ENCODE assay signal across 23 cellular contexts in the genomic region with DNA sequence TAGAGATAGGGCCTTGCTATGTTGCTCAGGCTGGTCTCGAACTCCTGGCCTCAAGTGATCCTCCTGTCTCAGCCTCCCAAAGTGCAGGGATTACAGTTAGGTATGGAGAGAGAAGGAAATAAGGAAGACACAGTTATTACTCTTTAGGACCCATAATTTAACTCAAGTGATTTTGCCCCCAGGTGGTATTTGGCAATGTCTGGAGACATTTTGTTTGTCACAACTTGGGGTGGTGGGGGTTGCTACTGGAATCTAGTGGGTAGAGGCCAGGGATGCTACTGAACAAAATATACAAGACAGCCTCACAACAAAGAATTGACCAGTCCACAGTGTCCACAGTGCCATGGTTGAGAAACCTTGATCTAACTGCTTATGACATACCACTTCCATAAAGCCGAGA.
DNase-seq lines count a peak whose midpoint lies in the region; ATAC-seq, FAIRE-seq and TF ChIP-seq lines count a peak whose summit lies in the region.
"Had no signal": no experiment of that assay in that cellular context is flagged by ENCODE, and none has a peak within 500 bp of the region (broad histone marks: within the 10 kb centered on the region; RNA-seq: fewer than 3 reads in every experiment).

No MANE protein-coding gene starts in this region.

- H3K27ac ChIP-seq in A673 (ENCODE audit: low read depth, low read length, poor library complexity, severe bottlenecking) (peak overlapping the region; percentile 99), K562 (ENCODE audit: extremely low read depth, low read depth, low read length) (peak overlapping the region; percentile 98)
- H3K27ac ChIP-seq: 22Rv1 had no signal

- no peak for TF ChIP-seq EP300 in K562 (IDR thresholded peaks at IDR 0.05; ENCODE audit: low read length)

- CTCF ChIA-PET in A673 (lab: Charles Lee), result no interaction called here
- CTCF ChIA-PET in K562 (lab: Yijun Ruan, JAX; ENCODE audit: low intra/inter-chr PET ratio), result interaction anchor here (0.6 kb wide), 1 partner anchor 27 kb away, joined by 4 read pairs; no protein-coding TSS in a partner anchor

- no peak for TF ChIP-seq POLR2A in GM12892 (IDR thresholded peaks at IDR 0.05; ENCODE audit: low read depth, low read length)
- no peak for TF ChIP-seq POLR2A in K562 (conservative IDR thresholded peaks at IDR 0.05)

- no peaks in the 10 kb centered on the region for H4K20me1 ChIP-seq in Loucy (ENCODE audit: insufficient read depth, low read length, poor library complexity, severe bottlenecking)
- H4K20me1 ChIP-seq in K562 (replicated peaks; ENCODE audit: control insufficient read depth, insufficient read depth, low read length), result no peaks in the 10 kb centered on the region

- peaks cover 85% of the 10 kb centered on the region for H3K4me1 ChIP-seq in A673 (ENCODE audit: insufficient read depth, low read length, poor library complexity, severe bottlenecking)
- peaks cover 80% of the 10 kb centered on the region for H3K4me1 ChIP-seq in Loucy (ENCODE audit: insufficient read depth, low read length, poor library complexity, severe bottlenecking)
- H3K4me1 ChIP-seq in K562 (replicated peaks in 1 of 2; ENCODE audit: control insufficient read depth in 2 of 2, insufficient read depth in 2 of 2, low read length in 2 of 2), result peaks cover 13 to 58% of the 10 kb centered on the region in 2 experiments
- H3K4me1 ChIP-seq: BE2C had no signal

- TF ChIP-seq CTCF in A673 (conservative IDR thresholded peaks at IDR 0.05; ENCODE audit: low read depth, low read length) (no peak), Loucy (conservative IDR thresholded peaks at IDR 0.05; ENCODE audit: low read length) (no peak), K562 (IDR thresholded peaks at IDR 0.05 in 2 of 3, conservative IDR thresholded peaks at IDR 0.05 in 1 of 3; ENCODE audit: insufficient read depth in 2 of 3, low read depth in 1 of 3, low read length in 3 of 3) (no peak)

- H3K9me3 ChIP-seq in A673 (ENCODE audit: low read depth, low read length, poor library complexity, severe bottlenecking) (no peaks in the 10 kb centered on the region), Loucy (ENCODE audit: insufficient read depth, low read depth, low read length) (no peaks in the 10 kb centered on the region), K562 (replicated peaks; ENCODE audit: control insufficient read depth, insufficient read depth, low read depth, low read length) (no peaks in the 10 kb centered on the region)
- H3K9me3 ChIP-seq: BE2C had no signal

- no TSS peak for BruUV-seq in A673 (replicated peaks; lab: Mats Ljungman, UMichigan)
- no TSS peak for BruUV-seq in K562 (replicated peaks; lab: Mats Ljungman, UMichigan)

- H2AFZ ChIP-seq in Loucy (ENCODE audit: low read length), result no peak overlapping the region
- H2AFZ ChIP-seq in K562 (ENCODE audit: low read depth, low read length), result no peak overlapping the region
- H2AFZ ChIP-seq: GM23338 had no signal

- H3K4me3 ChIP-seq in A673 (ENCODE audit: low read depth, low read length, poor library complexity, severe bottlenecking), result no peak overlapping the region
- no peak overlapping the region for H3K4me3 ChIP-seq in Loucy (ENCODE audit: low read length, poor library complexity, severe bottlenecking)
- no peak overlapping the region for H3K4me3 ChIP-seq in K562
- H3K4me3 ChIP-seq: GM23338 had no signal

- H3K36me3 ChIP-seq in A673 (ENCODE audit: insufficient read depth, low read length, poor library complexity, severe bottlenecking) (no peaks in the 10 kb centered on the region), Loucy (ENCODE audit: insufficient read depth, low read length) (no peaks in the 10 kb centered on the region), K562 (ENCODE audit: control insufficient read depth, insufficient read depth, low read length) (peaks cover 47% of the 10 kb centered on the region)
- H3K36me3 ChIP-seq: BE2C had no signal

- peaks cover 25% of the 10 kb centered on the region for H3K36me3 Mint-ChIP-seq in activated naive CD8-positive, alpha-beta T cell treated with anti-CD3 and anti-CD28 coated beads for 36 hours

- no peaks in the 10 kb centered on the region for H3K27me3 Mint-ChIP-seq in activated naive CD8-positive, alpha-beta T cell treated with anti-CD3 and anti-CD28 coated beads for 36 hours
- H3K27me3 Mint-ChIP-seq: CD4-positive, alpha-beta memory T cell had no signal

- no peak overlapping the region for H3K27ac Mint-ChIP-seq in activated naive CD8-positive, alpha-beta T cell treated with anti-CD3 and anti-CD28 coated beads for 36 hours
- H3K27ac Mint-ChIP-seq: GM23338, H9 had no signal

- H3K4me3 Mint-ChIP-seq in activated naive CD8-positive, alpha-beta T cell treated with anti-CD3 and anti-CD28 coated beads for 36 hours, result no peak overlapping the region
- H3K4me3 Mint-ChIP-seq: CD4-positive, alpha-beta memory T cell; GM23338; H9 had no signal

- 44% methylated on average over 2 of the region's 2 CpGs for WGBS in K562 (ENCODE audit: insufficient coverage, low coverage, missing lambda C conversion rate)

- peaks cover 47% of the 10 kb centered on the region for H3K4me1 Mint-ChIP-seq in activated naive CD8-positive, alpha-beta T cell treated with anti-CD3 and anti-CD28 coated beads for 36 hours

- H3K9me3 Mint-ChIP-seq in activated naive CD8-positive, alpha-beta T cell treated with anti-CD3 and anti-CD28 coated beads for 36 hours, result no peaks in the 10 kb centered on the region
- H3K9me3 Mint-ChIP-seq: CD4-positive, alpha-beta memory T cell; GM23338; H9 had no signal

- H3K9me1 ChIP-seq in K562 (ENCODE audit: control insufficient read depth, insufficient read depth, low read length), result no peaks in the 10 kb centered on the region

- FAIRE-seq in GM12892 (lab: Jason Lieb, UNC), result peak; percentile 57
- FAIRE-seq in K562 (lab: Jason Lieb, UNC), result no peak
- FAIRE-seq: A204.1, G401.6 had no signal

- in situ Hi-C loops in K562 (cut with MboI), result no loop called here

- peaks cover 64% of the 10 kb centered on the region for H3K79me2 ChIP-seq in Loucy (ENCODE audit: insufficient read depth, low read length)
- peaks cover 91% of the 10 kb centered on the region for H3K79me2 ChIP-seq in K562 (ENCODE audit: control insufficient read depth, insufficient read depth, low read length)

- no peak; the same call in 2 of the 3 replicates for ATAC-seq in K562
- no peak for ATAC-seq in GM18519 (IDR thresholded peaks at IDR 0.05; ENCODE audit: low FRiP score, unreplicated experiment)
- ATAC-seq: GM23338, HCT116 had no signal

- H3K9me2 ChIP-seq in Loucy (replicated peaks; ENCODE audit: low read depth, low read length), result no peaks in the 10 kb centered on the region

- H3K4me2 ChIP-seq in Loucy (ENCODE audit: low read depth, low read length, poor library complexity, severe bottlenecking) (no peak overlapping the region), K562 (ENCODE audit: insufficient read depth, low read length) (peak overlapping the region; percentile 40)
- H3K4me2 ChIP-seq: GM23338 had no signal

- POLR2A ChIA-PET in A673 (lab: Charles Lee; ENCODE audit: low non-redundant PET), result no interaction called here
- POLR2A ChIA-PET in K562 (lab: Yijun Ruan, JAX), result interaction anchor here (0.6 kb wide), 1 partner anchor 128 kb away, joined by 3 read pairs; no protein-coding TSS in a partner anchor

- H3K9ac ChIP-seq in Loucy (ENCODE audit: low read depth, low read length, poor library complexity, severe bottlenecking) (peak overlapping the region; percentile 81), K562 (ENCODE audit: insufficient read depth in 1 of 2, low read depth in 2 of 2, low read length in 2 of 2) (peak overlapping the region in 1 of 2 experiments; percentile 84; a peak in 2 of 4 replicates)

- no peaks in the 10 kb centered on the region for H3K27me3 ChIP-seq in A673 (replicated peaks; ENCODE audit: insufficient read depth, low read depth, low read length, poor library complexity)
- no peaks in the 10 kb centered on the region for H3K27me3 ChIP-seq in Loucy (ENCODE audit: insufficient read depth, low read length, poor library complexity, severe bottlenecking)
- H3K27me3 ChIP-seq in K562 (ENCODE audit: control insufficient read depth in 2 of 2, insufficient read depth in 2 of 2, low read length in 2 of 2), result no peaks in the 10 kb centered on the region
- H3K27me3 ChIP-seq: BE2C had no signal

- peaks cover 9% of the 10 kb centered on the region; the same call in 1 of the 2 replicates for H3F3A ChIP-seq in Loucy (ENCODE audit: low read depth)

- intact Hi-C loops in A673 (cut with micrococcal nuclease; ENCODE audit: unreplicated experiment), result loop anchor here (5.0 kb wide), 5 partner anchors 33 to 163 kb away; no protein-coding TSS in a partner anchor
- intact Hi-C loops in K562 (cut with micrococcal nuclease), result loop anchor here (5.0 kb wide), 3 partner anchors 63 to 112 kb away; a partner anchor contains a TSS

- DNase-seq in A673 (ENCODE audit: low spot score) (peak; percentile 48), GM12892 (ENCODE audit: insufficient read length) (no peak), K562 (ENCODE audit: extremely low read depth in 1 of 4, low spot score in 3 of 4) (no peak)
- no peak for DNase-seq in activated naive CD8-positive, alpha-beta T cell treated with anti-CD3 and anti-CD28 coated beads for 36 hours
- no peak for DNase-seq in central memory CD4-positive, alpha-beta T cell
- no peak for DNase-seq in stimulated activated naive CD4-positive, alpha-beta T cell treated with Interleukin-2 at 50 U/mL for 16 hours (lab: John Stamatoyannopoulos, UW)
- DNase-seq: ACHN; AML-193; BE2C; C1 segment of cervical spinal cord; Calu3; CD4-positive, alpha-beta memory T cell; COR-L47; DMS53; DMS79 treated with DMSO at 0.1 percent for 48 hours; H9 had no signal

- TF ChIP-seq RAD21 in K562 (CRISPR knock-in tag; conservative IDR thresholded peaks at IDR 0.05 in 1 of 2, IDR thresholded peaks at IDR 0.05 in 1 of 2), result no peak

TF ChIP-seq in K562, 482 proteins besides CTCF, POLR2A, EP300 and RAD21 (continues in another document):
- TF ChIP-seq RBBP5 (IDR thresholded peaks at IDR 0.05; ENCODE audit: borderline replicate concordance, insufficient read depth, low read length, poor library complexity, severe bottlenecking) (no peak), CXXC5 (CRISPR knock-in tag; IDR thresholded peaks at IDR 0.05) (peak; percentile 19; the same call in 1 of the 2 replicates), BRD9 (IDR thresholded peaks at IDR 0.05; ENCODE audit: low read depth, partially characterized antibody) (peak; percentile 27), ADNP (tag; IDR thresholded peaks at IDR 0.05) (0 out of 2 replicates have a peak, but pooled peaks have one; percentile 4), SMC3 (conservative IDR thresholded peaks at IDR 0.05; ENCODE audit: insufficient read depth, low read depth, low read length) (no peak), CEBPB (tag; IDR thresholded peaks at IDR 0.05) (peak; percentile 32; the same call in 1 of the 2 replicates), GABPA (tag; conservative IDR thresholded peaks at IDR 0.05; ENCODE audit: low read depth) (no peak), ZNF589 (CRISPR knock-in tag; IDR thresholded peaks at IDR 0.05; ENCODE audit: low read depth) (no peak), POLR2G (IDR thresholded peaks at IDR 0.05; ENCODE audit: low read depth, low read length) (0 out of 2 replicates have a peak, but pooled peaks have one; percentile 3), FOXM1 (IDR thresholded peaks at IDR 0.05; ENCODE audit: low read depth) (no peak), FOXM1 (CRISPR knock-in tag; IDR thresholded peaks at IDR 0.05; ENCODE audit: low read depth) (no peak), ZNF79 (CRISPR knock-in tag; IDR thresholded peaks at IDR 0.05; ENCODE audit: low read depth) (no peak)
